12 cellular contexts compared by ENCODE assay signal in genomic region chr15:42608767-42609488, GRCh38. TPM values are rescaled to one million over a fixed set of nuclear protein-coding genes. Genes with fewer than 3 reads are reported as not detected.
A peak's percentile ranks its signal among the peaks of the same experiment; 100 is the strongest.
DNase-seq lines count a peak whose midpoint lies in the region; ATAC-seq and TF ChIP-seq lines count a peak whose summit lies in the region.
"Had no signal": no experiment of that assay in that cellular context is flagged by ENCODE, and none has a peak within 500 bp of the region (broad histone marks: within the 10 kb centered on the region; RNA-seq: fewer than 3 reads in every experiment).

No MANE protein-coding gene starts in this region.

- peak overlapping the region; percentile 90 for H3K27ac Mint-ChIP-seq in activated CD4-positive, alpha-beta T cell treated with anti-CD3 and anti-CD28 coated beads, Interleukin-2, amount 10 ng/mL, durations not matched to agents 7 days and 5 days
- peak overlapping the region; percentile 85 for H3K27ac Mint-ChIP-seq in activated naive CD8-positive, alpha-beta T cell treated with anti-CD3 and anti-CD28 coated beads, Interleukin-2, amount 10 ng/mL, durations not matched to agents 7 days and 5 days
- peak overlapping the region; percentile 89 for H3K27ac Mint-ChIP-seq in stimulated activated effector memory CD8-positive, alpha-beta T cell treated with anti-CD3 and anti-CD28 coated beads, Interleukin-12 subunit alpha, Interleukin-12 subunit beta, amount 100 ng/mL, for 72 hours
- H3K27ac Mint-ChIP-seq in HFFc6: no peak overlapping the region

- DNase-seq in activated CD4-positive, alpha-beta T cell treated with anti-CD3 and anti-CD28 coated beads, Interleukin-2, amount 10 ng/mL, durations not matched to agents 7 days and 5 days: peak; percentile 10
- DNase-seq in activated CD4-positive, alpha-beta T cell treated with anti-CD3 and anti-CD28 coated beads for 4 hours: no peak
- no peak for DNase-seq in activated naive CD8-positive, alpha-beta T cell treated with anti-CD3 and anti-CD28 coated beads, Interleukin-2, amount 10 ng/mL, durations not matched to agents 7 days and 5 days
- no peak for DNase-seq in stimulated activated effector memory CD8-positive, alpha-beta T cell treated with anti-CD3 and anti-CD28 coated beads, Interleukin-12 subunit alpha, Interleukin-12 subunit beta, amount 100 ng/mL, for 72 hours (ENCODE audit: low spot score in 2 of 2)
- DNase-seq in HFFc6 (no peak), coronary artery (ENCODE audit: low spot score) (no peak)
- DNase-seq: mammary epithelial cell, NCI-H2081, NCI-H748 treated with DMSO at 0.1 percent for 48 hours, occipital lobe had no signal

- H3K4me3 Mint-ChIP-seq in activated CD4-positive, alpha-beta T cell treated with anti-CD3 and anti-CD28 coated beads, Interleukin-2, amount 10 ng/mL, durations not matched to agents 7 days and 5 days: peak overlapping the region; percentile 35
- peak overlapping the region; percentile 72 for H3K4me3 Mint-ChIP-seq in activated naive CD8-positive, alpha-beta T cell treated with anti-CD3 and anti-CD28 coated beads, Interleukin-2, amount 10 ng/mL, durations not matched to agents 7 days and 5 days
- peak overlapping the region; percentile 55 for H3K4me3 Mint-ChIP-seq in stimulated activated effector memory CD8-positive, alpha-beta T cell treated with anti-CD3 and anti-CD28 coated beads, Interleukin-12 subunit alpha, Interleukin-12 subunit beta, amount 100 ng/mL, for 72 hours
- no peak overlapping the region for H3K4me3 Mint-ChIP-seq in HFFc6

- H3K9ac ChIP-seq in Loucy (ENCODE audit: low read depth, low read length, poor library complexity, severe bottlenecking): peak overlapping the region; percentile 66

- CTCF ChIA-PET in activated CD4-positive, alpha-beta T cell treated with anti-CD3 and anti-CD28 coated beads, Interleukin-2, amount 10 ng/mL, durations not matched to agents 7 days and 5 days (lab: Charles Lee): interaction anchor here (0.8 to 1.9 kb wide), 8 partner anchors 11 to 42 kb away, joined by 4 to 7 read pairs (median 4); partner anchors contain the start of gene STARD9

- peaks cover 52% of the 10 kb centered on the region for H3K4me1 Mint-ChIP-seq in activated CD4-positive, alpha-beta T cell treated with anti-CD3 and anti-CD28 coated beads, Interleukin-2, amount 10 ng/mL, durations not matched to agents 7 days and 5 days
- H3K4me1 Mint-ChIP-seq in activated naive CD8-positive, alpha-beta T cell treated with anti-CD3 and anti-CD28 coated beads, Interleukin-2, amount 10 ng/mL, durations not matched to agents 7 days and 5 days: peaks cover 43% of the 10 kb centered on the region
- peaks cover 37% of the 10 kb centered on the region for H3K4me1 Mint-ChIP-seq in stimulated activated effector memory CD8-positive, alpha-beta T cell treated with anti-CD3 and anti-CD28 coated beads, Interleukin-12 subunit alpha, Interleukin-12 subunit beta, amount 100 ng/mL, for 72 hours
- peaks cover 20% of the 10 kb centered on the region for H3K4me1 Mint-ChIP-seq in HFFc6 (ENCODE audit: low read depth)

- H3K27ac ChIP-seq in coronary artery: peak overlapping the region in 1 of 2 donors; percentile 0

- H3K4me3 ChIP-seq in Loucy (ENCODE audit: low read length, poor library complexity, severe bottlenecking) (peak overlapping the region; percentile 62), coronary artery (no peak overlapping the region)

- H3K4me1 ChIP-seq in Loucy (ENCODE audit: insufficient read depth, low read length, poor library complexity, severe bottlenecking): peaks cover 73% of the 10 kb centered on the region

- H3K27me3 ChIP-seq in Loucy (ENCODE audit: insufficient read depth, low read length, poor library complexity, severe bottlenecking): no peaks in the 10 kb centered on the region

- H3K27me3 Mint-ChIP-seq in activated CD4-positive, alpha-beta T cell treated with anti-CD3 and anti-CD28 coated beads, Interleukin-2, amount 10 ng/mL, durations not matched to agents 7 days and 5 days: no peaks in the 10 kb centered on the region
- no peaks in the 10 kb centered on the region for H3K27me3 Mint-ChIP-seq in activated naive CD8-positive, alpha-beta T cell treated with anti-CD3 and anti-CD28 coated beads, Interleukin-2, amount 10 ng/mL, durations not matched to agents 7 days and 5 days
- no peaks in the 10 kb centered on the region for H3K27me3 Mint-ChIP-seq in HFFc6 (ENCODE audit: insufficient read depth)

- no peaks in the 10 kb centered on the region; the same call in 1 of the 2 replicates for H3K36me3 ChIP-seq in Loucy (ENCODE audit: insufficient read depth, low read length)

- no peaks in the 10 kb centered on the region for H3K9me3 Mint-ChIP-seq in activated CD4-positive, alpha-beta T cell treated with anti-CD3 and anti-CD28 coated beads, Interleukin-2, amount 10 ng/mL, durations not matched to agents 7 days and 5 days
- no peaks in the 10 kb centered on the region for H3K9me3 Mint-ChIP-seq in activated naive CD8-positive, alpha-beta T cell treated with anti-CD3 and anti-CD28 coated beads, Interleukin-2, amount 10 ng/mL, durations not matched to agents 7 days and 5 days
- H3K9me3 Mint-ChIP-seq in stimulated activated effector memory CD8-positive, alpha-beta T cell treated with anti-CD3 and anti-CD28 coated beads, Interleukin-12 subunit alpha, Interleukin-12 subunit beta, amount 100 ng/mL, for 72 hours: no peaks in the 10 kb centered on the region
- no peaks in the 10 kb centered on the region for H3K9me3 Mint-ChIP-seq in HFFc6

- H3F3A ChIP-seq in Loucy (ENCODE audit: low read depth): peaks cover 31% of the 10 kb centered on the region

- peaks cover 61% of the 10 kb centered on the region for H3K79me2 ChIP-seq in Loucy (ENCODE audit: insufficient read depth, low read length)

- no peaks in the 10 kb centered on the region for H3K9me2 ChIP-seq in Loucy (replicated peaks; ENCODE audit: low read depth, low read length)

- no peak for ATAC-seq in activated naive CD8-positive, alpha-beta T cell treated with anti-CD3 and anti-CD28 coated beads, Interleukin-2, amount 10 ng/mL, durations not matched to agents 7 days and 5 days (ENCODE audit: low read depth)
- ATAC-seq in stimulated activated effector memory CD8-positive, alpha-beta T cell treated with anti-CD3 and anti-CD28 coated beads, Interleukin-12 subunit alpha, Interleukin-12 subunit beta, amount 100 ng/mL, for 72 hours: peak; percentile 90
- ATAC-seq in HG03521 (IDR thresholded peaks at IDR 0.05; ENCODE audit: unreplicated experiment): no peak

- no peaks in the 10 kb centered on the region for H4K20me1 ChIP-seq in Loucy (ENCODE audit: insufficient read depth, low read length, poor library complexity, severe bottlenecking)

- H3K9me3 ChIP-seq in Loucy (ENCODE audit: insufficient read depth, low read depth, low read length): no peaks in the 10 kb centered on the region

- POLR2A ChIA-PET in activated CD4-positive, alpha-beta T cell treated with anti-CD3 and anti-CD28 coated beads, Interleukin-2, amount 10 ng/mL, durations not matched to agents 7 days and 5 days (lab: Charles Lee): interaction anchor here (0.6 kb wide), 1 partner anchor 893 kb away, joined by 7 read pairs; no protein-coding TSS in a partner anchor
- POLR2A ChIA-PET in activated naive CD8-positive, alpha-beta T cell treated with anti-CD3 and anti-CD28 coated beads, Interleukin-2, amount 10 ng/mL, durations not matched to agents 7 days and 5 days (lab: Charles Lee): interaction anchor here (0.5 to 2.3 kb wide), 5 partner anchors 27 to 1663 kb away, joined by 3 to 23 read pairs (median 5); partner anchors contain the start of genes STARD9 and ZNF106

- H3K4me2 ChIP-seq in Loucy (ENCODE audit: low read depth, low read length, poor library complexity, severe bottlenecking): peak overlapping the region; percentile 77

- H2AFZ ChIP-seq in Loucy (ENCODE audit: low read length): no peak overlapping the region

- TF ChIP-seq CTCF in Loucy (conservative IDR thresholded peaks at IDR 0.05; ENCODE audit: low read length) (no peak), HFFc6 (IDR thresholded peaks at IDR 0.05) (no peak), coronary artery (IDR thresholded peaks at IDR 0.05) (no peak)

- H3K36me3 Mint-ChIP-seq in activated CD4-positive, alpha-beta T cell treated with anti-CD3 and anti-CD28 coated beads, Interleukin-2, amount 10 ng/mL, durations not matched to agents 7 days and 5 days (ENCODE audit: low read depth): peaks cover 11% of the 10 kb centered on the region
- H3K36me3 Mint-ChIP-seq in activated naive CD8-positive, alpha-beta T cell treated with anti-CD3 and anti-CD28 coated beads, Interleukin-2, amount 10 ng/mL, durations not matched to agents 7 days and 5 days: peaks cover 4% of the 10 kb centered on the region
- H3K36me3 Mint-ChIP-seq in stimulated activated effector memory CD8-positive, alpha-beta T cell treated with anti-CD3 and anti-CD28 coated beads, Interleukin-12 subunit alpha, Interleukin-12 subunit beta, amount 100 ng/mL, for 72 hours: no peaks in the 10 kb centered on the region
- H3K36me3 Mint-ChIP-seq in HFFc6 (ENCODE audit: low read depth): no peaks in the 10 kb centered on the region

RNA-seq across cellular contexts. Expression of gene STARD9, which starts 33.5 kb away (rescaled TPM):
- total RNA-seq in activated CD4-positive, alpha-beta T cell treated with anti-CD3 and anti-CD28 coated beads, Interleukin-2, amount 10 ng/mL, durations not matched to agents 7 days and 5 days: 10 to 100 TPM in 1 of 2 experiments, 1 to 10 TPM in 1; 8.8 to 11.6 TPM
- total RNA-seq in activated naive CD8-positive, alpha-beta T cell treated with anti-CD3 and anti-CD28 coated beads, Interleukin-2, amount 10 ng/mL, durations not matched to agents 7 days and 5 days: 10 to 100 TPM; 14.0 to 16.1 TPM
- total RNA-seq in HFFc6 (2021; fragmentation: NEBNext Ultra II Directional; extraction: Animal tissue kit (Norgen Biotek cat#: 25700)): 1 to 10 TPM; 1.9 to 2.8 (median 2.3) TPM
